In the genomic region with DNA sequence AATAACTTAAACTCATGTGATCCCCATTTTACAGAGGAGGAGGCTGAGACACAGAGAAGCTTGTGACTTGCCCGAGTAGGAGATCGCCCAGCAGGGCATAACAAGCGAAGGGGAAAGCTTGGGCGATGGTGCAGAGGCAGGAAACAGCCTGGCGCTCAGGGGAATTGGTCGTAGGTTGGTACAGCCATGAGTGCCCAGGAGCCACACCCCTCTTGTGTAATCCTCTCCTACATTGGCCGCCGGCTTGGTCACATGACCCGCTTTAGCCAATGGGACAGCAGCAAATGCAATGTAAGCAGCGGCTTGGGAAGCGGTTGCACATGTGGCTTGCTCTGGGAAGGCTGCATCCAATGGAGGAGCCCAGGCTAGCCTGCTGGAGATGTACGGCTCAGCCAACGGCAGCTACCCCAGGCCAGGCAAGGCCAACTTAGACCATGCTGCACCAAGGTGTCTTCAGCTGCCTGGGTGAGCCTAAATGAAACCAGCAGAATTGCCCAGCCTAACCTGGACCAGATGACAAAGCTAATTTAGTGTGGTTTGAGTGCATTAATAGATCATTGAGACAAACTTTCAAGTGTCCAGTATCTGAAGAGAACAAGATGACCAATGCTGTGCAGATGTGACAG, we compare ENCODE assay signal across 12 cellular contexts. TPM values are rescaled to one million over a fixed set of nuclear protein-coding genes. Genes with fewer than 3 reads are reported as not detected.
A peak's percentile ranks its signal among the peaks of the same experiment; 100 is the strongest.
DNase-seq lines count a peak whose midpoint lies in the region; ATAC-seq, FAIRE-seq and TF ChIP-seq lines count a peak whose summit lies in the region.
"Had no signal": no experiment of that assay in that cellular context is flagged by ENCODE, and none has a peak within 500 bp of the region (broad histone marks: within the 10 kb centered on the region; RNA-seq: fewer than 3 reads in every experiment).

No MANE protein-coding gene starts in this region.

- TF ChIP-seq CTCF in GM12878 (IDR thresholded peaks at IDR 0.05 in 2 of 3, conservative IDR thresholded peaks at IDR 0.05 in 1 of 3; ENCODE audit: control insufficient read depth in 2 of 3, extremely low read depth in 1 of 3, insufficient read depth in 1 of 3, low read depth in 3 of 3, low read length in 3 of 3) = no peak
- TF ChIP-seq CTCF in mesothelial cell of epicardium (IDR thresholded peaks at IDR 0.05; ENCODE audit: unreplicated experiment) = no peak
- no peak for TF ChIP-seq CTCF in MCF 10A (IDR thresholded peaks at IDR 0.05; ENCODE audit: unreplicated experiment)

- SMC1A ChIA-PET in GM12878 (lab: Charles Lee; ENCODE audit: uncharacterized antibody, unreplicated experiment) = interaction anchor here (1.1 kb wide), 1 partner anchor 87 kb away, joined by 3 read pairs; no protein-coding TSS in a partner anchor

- H3K4me1 Mint-ChIP-seq in mesothelial cell of epicardium (peaks cover 12% of the 10 kb centered on the region), MCF 10A (ENCODE audit: insufficient read depth, unreplicated experiment) (no peaks in the 10 kb centered on the region)
- no peaks in the 10 kb centered on the region for H3K4me1 Mint-ChIP-seq in activated T-cell treated with anti-CD3 and anti-CD28 coated beads, Interleukin-2, amount 50 U/mL, for 4 hours (ENCODE audit: low read depth)
- H3K4me1 Mint-ChIP-seq: naive thymus-derived CD4-positive, alpha-beta T cell; T-helper 17 cell had no signal

- H2AFZ ChIP-seq in GM12878 (ENCODE audit: control insufficient read depth, low read depth, low read length) = peak overlapping the region; percentile 32; the same call in 1 of the 2 replicates

- H3K4me1 ChIP-seq in GM12878 (ENCODE audit: control insufficient read depth, insufficient read depth, low read length) = no peaks in the 10 kb centered on the region

- H3K27me3 Mint-ChIP-seq in mesothelial cell of epicardium (ENCODE audit: low read depth) (peaks cover 1% of the 10 kb centered on the region), MCF 10A (ENCODE audit: insufficient read depth, unreplicated experiment) (peaks cover 20% of the 10 kb centered on the region)
- no peaks in the 10 kb centered on the region for H3K27me3 Mint-ChIP-seq in activated T-cell treated with anti-CD3 and anti-CD28 coated beads, Interleukin-2, amount 50 U/mL, for 4 hours (ENCODE audit: low read depth)
- H3K27me3 Mint-ChIP-seq: naive thymus-derived CD4-positive, alpha-beta T cell had no signal

- H3K36me3 ChIP-seq in MG63 (no peaks in the 10 kb centered on the region), GM12878 (ENCODE audit: control insufficient read depth in 2 of 2, insufficient read depth in 2 of 2, low read length in 1 of 2) (no peaks in the 10 kb centered on the region)

- no peak overlapping the region for H3K27ac Mint-ChIP-seq in mesothelial cell of epicardium
- H3K27ac Mint-ChIP-seq in MCF 10A (ENCODE audit: low read depth, unreplicated experiment) = no peak overlapping the region
- H3K27ac Mint-ChIP-seq: naive thymus-derived CD4-positive, alpha-beta T cell; T-helper 17 cell had no signal

- no TSS peak for BruUV-seq in GM12878 (replicated peaks; lab: Mats Ljungman, UMichigan)
- BruUV-seq in MCF 10A (replicated peaks; lab: Mats Ljungman, UMichigan) = no TSS peak

- H3K9me3 ChIP-seq in MG63 (no peaks in the 10 kb centered on the region), GM12878 (replicated peaks; ENCODE audit: control insufficient read depth, insufficient read depth, low read length) (no peaks in the 10 kb centered on the region)

- no peak for TF ChIP-seq RAD21 in GM12878 (IDR thresholded peaks at IDR 0.05; ENCODE audit: insufficient read depth, low read depth, low read length)

- DNase-seq in stimulated activated CD4-positive, alpha-beta T cell treated with anti-CD3 and anti-CD28 coated beads, Interleukin-15, amount 100 ng/mL, for 24 hours = peak; percentile 12
- no peak for DNase-seq in stimulated activated CD4-positive, alpha-beta T cell treated with anti-CD3 and anti-CD28 coated beads, Interleukin-1b, Interleukin-23, amount 100 ng/mL, for 48 hours
- peak; percentile 72 for DNase-seq in MG63
- peak; percentile 30 for DNase-seq in GM12878 (ENCODE audit: low read depth, low spot score)
- no peak for DNase-seq in mesothelial cell of epicardium (ENCODE audit: low spot score in 2 of 2, unreplicated experiment in 2 of 2)
- no peak for DNase-seq in MCF 10A (ENCODE audit: unreplicated experiment)
- no peak for DNase-seq in activated T-cell treated with anti-CD3 and anti-CD28 coated beads, Interleukin-2, amount 50 U/mL, for 4 hours
- DNase-seq in NOMO-1 treated with dmso at 0.1 percent for 144 hours (lab: John Stamatoyannopoulos, UW; ENCODE audit: unreplicated experiment) = no peak
- DNase-seq: Calu3; KG1; naive thymus-derived CD4-positive, alpha-beta T cell; T-helper 17 cell had no signal

- H3K36me3 Mint-ChIP-seq in mesothelial cell of epicardium (no peaks in the 10 kb centered on the region), MCF 10A (ENCODE audit: insufficient read depth, unreplicated experiment) (no peaks in the 10 kb centered on the region)
- no peaks in the 10 kb centered on the region for H3K36me3 Mint-ChIP-seq in activated T-cell treated with anti-CD3 and anti-CD28 coated beads, Interleukin-2, amount 50 U/mL, for 4 hours (ENCODE audit: insufficient read depth)
- H3K36me3 Mint-ChIP-seq: naive thymus-derived CD4-positive, alpha-beta T cell had no signal

- CTCF ChIA-PET in GM12878 (lab: Yijun Ruan, JAX) (interaction anchor here (0.8 kb wide), 1 partner anchor 117 kb away, joined by 4 read pairs; no protein-coding TSS in a partner anchor), MCF 10A (lab: Yijun Ruan, JAX) (no interaction called here)

- H4K20me1 ChIP-seq in GM12878 (ENCODE audit: control insufficient read depth, insufficient read depth) = no peaks in the 10 kb centered on the region

- in situ Hi-C loops in GM12878 (cut with MboI) = no loop called here

- POLR2A ChIA-PET in GM12878 (lab: Charles Lee) = no interaction called here
- POLR2A ChIA-PET in MCF 10A (lab: Yijun Ruan, JAX) = no interaction called here

- intact Hi-C loops in GM12878 (cut with micrococcal nuclease; ENCODE audit: unreplicated experiment) (no loop called here), MCF 10A (cut with micrococcal nuclease) (no loop called here)

- H3K27ac ChIP-seq in GM12878 (ENCODE audit: control insufficient read depth, insufficient read depth) = no peak overlapping the region

- peak; percentile 92 for FAIRE-seq in GM12878 (lab: Jason Lieb, UNC)

- H3K9me3 Mint-ChIP-seq in mesothelial cell of epicardium (no peaks in the 10 kb centered on the region), MCF 10A (ENCODE audit: unreplicated experiment) (no peaks in the 10 kb centered on the region)
- H3K9me3 Mint-ChIP-seq in activated T-cell treated with anti-CD3 and anti-CD28 coated beads, Interleukin-2, amount 50 U/mL, for 4 hours = no peaks in the 10 kb centered on the region
- H3K9me3 Mint-ChIP-seq: naive thymus-derived CD4-positive, alpha-beta T cell had no signal

- H3K4me3 ChIP-seq in MG63 (no peak overlapping the region), GM12878 (no peak overlapping the region)

- WGBS in GM12878 (ENCODE audit: insufficient coverage, insufficient replicate concordance, low lambda C conversion rate, missing lambda C conversion rate) = 11% methylated on average over 13 of the region's 13 CpGs

- H3K9ac ChIP-seq in GM12878 (ENCODE audit: control insufficient read depth, insufficient read depth, low read length) = no peak overlapping the region

- no peak for TF ChIP-seq POLR2A in GM12878 (IDR thresholded peaks at IDR 0.05; ENCODE audit: low read depth, low read length)

- H3K27me3 ChIP-seq in MG63 (no peaks in the 10 kb centered on the region), GM12878 (replicated peaks in 1 of 2; ENCODE audit: control insufficient read depth in 2 of 2, insufficient read depth in 2 of 2, low read length in 1 of 2) (peaks cover 0 to 2% of the 10 kb centered on the region in 2 experiments; a peak in 2 of 4 replicates)

- 0 out of 2 replicates have a peak overlapping the region, but pooled peaks have one; percentile 4 for H3K4me2 ChIP-seq in GM12878 (ENCODE audit: control insufficient read depth, insufficient read depth)

- no peak for TF ChIP-seq EP300 in GM12878 (IDR thresholded peaks at IDR 0.05; ENCODE audit: borderline replicate concordance in 1 of 2, control insufficient read depth in 1 of 2, low read depth in 2 of 2, low read length in 2 of 2)

- H3K79me2 ChIP-seq in GM12878 (ENCODE audit: control insufficient read depth, insufficient read depth, low read length) = no peaks in the 10 kb centered on the region

- ATAC-seq in GM12878 = peak; percentile 87
- no peak for ATAC-seq in activated T-cell treated with anti-CD3 and anti-CD28 coated beads, Interleukin-2, amount 50 U/mL, for 4 hours
- ATAC-seq: naive thymus-derived CD4-positive, alpha-beta T cell; T-helper 17 cell had no signal

- RAD21 ChIA-PET in GM12878 (lab: Charles Lee; ENCODE audit: unreplicated experiment) = no interaction called here

- H3K4me3 Mint-ChIP-seq in mesothelial cell of epicardium (no peak overlapping the region), MCF 10A (ENCODE audit: unreplicated experiment) (no peak overlapping the region)
- H3K4me3 Mint-ChIP-seq in activated T-cell treated with anti-CD3 and anti-CD28 coated beads, Interleukin-2, amount 50 U/mL, for 4 hours = no peak overlapping the region
- H3K4me3 Mint-ChIP-seq: naive thymus-derived CD4-positive, alpha-beta T cell; T-helper 17 cell had no signal

TF ChIP-seq in GM12878, 131 proteins besides CTCF, POLR2A, EP300 and RAD21 (continues in another document):
- TF ChIP-seq MEF2B (IDR thresholded peaks at IDR 0.05; ENCODE audit: partially characterized antibody, poor library complexity, severe bottlenecking) = no peak

RNA-seq across cellular contexts. Expression of a gene that starts 50.3 kb away (rescaled TPM):
- total RNA-seq in MG63 (2014; rRNA removed; shearing (Covaris generic); ENCODE audit: low replicate concordance) = 2.6 and 3.4 TPM in 2 replicates
- total RNA-seq in GM12878 (2013; cell fraction: nucleolus; rRNA removed) = 112 and 120 TPM in 2 replicates
- total RNA-seq in GM12878 (2014; rRNA removed) (28.2 and 28.3 TPM in 2 replicates), GM12878 (2014; rRNA removed; fragmentation: Illumina TruSeq; extraction: Trizol) (18.6 and 19.7 TPM in 2 replicates), GM12878 (2021) (44.5 and 47.0 TPM in 2 replicates), mesothelial cell of epicardium (19.3 to 21.2 TPM (median 20.0 TPM) in 3 replicates), MCF 10A (2022) (4.6 and 7.6 TPM in 2 replicates)
- 7.1 TPM for polyA plus RNA-seq in GM12878 (2011; ENCODE audit: low read depth)
- polyA plus RNA-seq in GM12878 (2011; rRNA removed) (14.1 and 21.8 TPM in 2 replicates), GM12878 (2014; fragmentation: Illumina TruSeq; extraction: Trizol) (25.7 and 28.5 TPM in 2 replicates), GM12878 (2014; fragmentation: Nextera tagmentation; extraction: Ambion mirVana) (1 to 10 TPM; 5.6 to 6.2 TPM), GM12878 (2014; rRNA removed) (26.4 and 26.5 TPM in 2 replicates), GM12878 (2016; fragmentation: Nextera tagmentation; extraction: Ambion mirVana) (10 to 100 TPM; 10.0 to 13.4 TPM)
- 22.1 and 22.3 TPM in 2 replicates for polyA plus RNA-seq in GM12878 (2011; cell fraction: cytosol; rRNA removed)
- polyA plus RNA-seq in GM12878 (2011; cell fraction: nucleus; rRNA removed) = 59.7 and 73.3 TPM in 2 replicates
- polyA plus RNA-seq in GM12878 (2012) = 11.9 and 15.5 TPM in 2 replicates
- polyA minus RNA-seq in GM12878 (2011; rRNA and poly(A)+ RNA removed) = 31.8 and 45.9 TPM in 2 replicates
- polyA minus RNA-seq in GM12878 (2011; cell fraction: cytosol; rRNA and poly(A)+ RNA removed) = 9.0 and 9.6 TPM in 2 replicates
- 31.2 and 54.5 TPM in 2 replicates for polyA minus RNA-seq in GM12878 (2011; cell fraction: nucleus; rRNA and poly(A)+ RNA removed)
- total RNA-seq in activated T-cell treated with anti-CD3 and anti-CD28 coated beads, Interleukin-2, amount 50 U/mL, for 4 hours = 10 to 100 TPM; 47.6 to 54.2 (median 51.2) TPM

Comparison
In these comparisons a context has a peak if more than half of its experiments do, and no peak if none do; other contexts are left out.
1. DNase-seq: peak in stimulated activated CD4-positive, alpha-beta T cell treated with anti-CD3 and anti-CD28 coated beads, Interleukin-15, amount 100 ng/mL, for 24 hours (single experiment), MG63 (single experiment) and GM12878 (single experiment); none in stimulated activated CD4-positive, alpha-beta T cell treated with anti-CD3 and anti-CD28 coated beads, Interleukin-1b, Interleukin-23, amount 100 ng/mL, for 48 hours (single experiment), mesothelial cell of epicardium (0 of 2), MCF 10A (single experiment), activated T-cell treated with anti-CD3 and anti-CD28 coated beads, Interleukin-2, amount 50 U/mL, for 4 hours (single experiment) and NOMO-1 treated with dmso at 0.1 percent for 144 hours (single experiment).